8 cellular contexts compared by ENCODE assay signal in the genomic region with DNA sequence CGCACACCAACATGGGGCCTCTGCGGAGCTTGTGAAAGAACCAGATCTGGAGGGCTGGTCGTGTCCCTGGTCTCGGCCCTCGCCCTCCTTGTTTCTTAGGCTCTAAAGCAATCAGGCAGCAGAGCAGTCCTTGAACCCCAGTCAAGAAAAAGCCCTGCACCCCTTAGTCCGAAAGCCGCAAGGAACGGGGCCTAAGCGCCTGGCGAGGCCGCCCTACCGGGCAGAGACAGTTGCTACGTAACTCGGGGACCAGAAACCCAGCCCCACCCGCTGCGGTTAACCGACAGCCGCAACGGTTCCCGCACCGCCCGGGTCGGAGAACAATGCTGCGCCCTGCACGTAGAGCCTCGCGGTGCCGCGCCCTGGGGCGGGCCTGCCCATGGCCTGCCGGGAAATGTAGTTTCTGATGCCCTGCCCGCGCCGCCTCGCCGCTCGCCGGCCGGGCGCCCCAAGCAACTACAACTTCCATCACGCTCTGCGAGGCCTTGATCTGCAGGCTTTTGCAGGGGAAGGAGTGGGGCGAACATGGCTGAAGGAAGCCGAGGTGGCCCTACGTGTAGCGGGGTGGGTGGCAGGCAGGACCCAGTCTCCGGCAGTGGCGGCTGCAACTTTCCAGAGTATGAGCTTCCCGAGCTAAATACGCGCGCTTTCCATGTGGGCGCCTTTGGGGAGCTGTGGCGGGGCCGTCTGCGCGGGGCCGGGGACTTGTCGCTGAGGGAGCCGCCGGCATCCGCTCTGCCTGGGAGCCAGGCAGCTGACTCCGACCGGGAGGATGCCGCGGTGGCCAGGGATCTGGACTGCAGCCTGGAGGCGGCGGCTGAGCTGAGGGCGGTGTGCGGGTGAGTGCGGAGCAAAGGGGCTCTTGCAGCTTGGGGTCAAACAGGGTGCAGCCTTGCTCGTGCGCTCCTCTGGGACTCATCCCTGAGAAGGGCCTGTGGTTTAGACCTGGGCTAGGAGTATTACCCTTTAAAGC. TPM values are rescaled to one million over a fixed set of nuclear protein-coding genes. Genes with fewer than 3 reads are reported as not detected.
DNase-seq lines count a peak whose midpoint lies in the region; ATAC-seq, FAIRE-seq and TF ChIP-seq lines count a peak whose summit lies in the region.

A gene (plus strand): TSS at position 522 of the 973 bp plus-strand sequence. CDS start 4 bp downstream, at position 526.

- H3K4me3 ChIP-seq in adipocyte (ENCODE audit: low read length), result peak within 1 kb of the TSS; percentile 87
- peak within 1 kb of the TSS; percentile 68 to 96 (median 94) for H3K4me3 ChIP-seq in pancreas
- peak within 1 kb of the TSS; percentile 53 to 82 (median 76) for H3K4me3 ChIP-seq in thyroid gland (replicated peaks in 1 of 3)

- peak; percentile 97 for ATAC-seq in HG02840 (IDR thresholded peaks at IDR 0.05; ENCODE audit: low FRiP score, unreplicated experiment)
- peak; percentile 100 for ATAC-seq in Right ventricle myocardium superior (ENCODE audit: poor library complexity)
- ATAC-seq in pancreas, result peak; percentile 98 to 100 (median 98)

- peaks cover 22% of the 10 kb centered on the region for H3K36me3 ChIP-seq in adipocyte (ENCODE audit: control insufficient read depth, insufficient read depth, low read length, severe bottlenecking)
- H3K36me3 ChIP-seq in pancreas, result no peaks in the 10 kb centered on the region
- H3K36me3 ChIP-seq in thyroid gland, result peaks cover 0 to 6% of the 10 kb centered on the region in 2 donors

- 0 to 1% methylated on average over 73 of the region's 73 CpGs for WGBS in pancreas, 2 donors
- 1 to 2% methylated on average over 6 to 20 of the region's 73 CpGs for WGBS in thyroid gland, 2 donors

- H3K27me3 ChIP-seq in adipocyte (replicated peaks; ENCODE audit: control insufficient read depth, insufficient read depth, low read length) (no peaks in the 10 kb centered on the region), pancreas (no peaks in the 10 kb centered on the region), thyroid gland (no peaks in the 10 kb centered on the region)

- peak within 1 kb of the TSS; percentile 95 for H3K9ac ChIP-seq in adipocyte (ENCODE audit: low read length)

- H3K27ac ChIP-seq in pancreas (peak within 1 kb of the TSS; percentile 86 to 97 (median 90)), thyroid gland (peak within 1 kb of the TSS; percentile 54 to 87 (median 80))

- peak; percentile 96 for FAIRE-seq in GM12892 (lab: Jason Lieb, UNC)
- peak; percentile 60 for FAIRE-seq in pancreas (lab: Jason Lieb, UNC)

- DNase-seq in GM12892 (ENCODE audit: insufficient read length) (peak; percentile 86), NCI-H1436 (lab: John Stamatoyannopoulos, UW) (peak; percentile 91), T follicular helper cell (ENCODE audit: low read depth) (peak; percentile 88), adipocyte (ENCODE audit: low read depth) (peak; percentile 98), Right ventricle myocardium superior (peak; percentile 97), pancreas (peak; percentile 91 to 96 (median 93)), thyroid gland (peak; percentile 88 to 92)

- H3K4me1 ChIP-seq in adipocyte (ENCODE audit: control insufficient read depth, insufficient read depth, low read length), result peaks cover 16% of the 10 kb centered on the region
- H3K4me1 ChIP-seq in pancreas, result peaks cover 0 to 22% (median 16%) of the 10 kb centered on the region in 3 donors
- H3K4me1 ChIP-seq in thyroid gland, result peaks cover 3 to 20% of the 10 kb centered on the region in 2 donors

- TF ChIP-seq CTCF in pancreas (IDR thresholded peaks at IDR 0.05) (no peak), thyroid gland (IDR thresholded peaks at IDR 0.05) (peak in 1 of 6 experiments; percentile 41)

- intact Hi-C loops in Right ventricle myocardium superior (cut with DNase I), result loop anchor here (10.0 kb wide), 1 partner anchor 208 kb away; no protein-coding TSS in a partner anchor
- intact Hi-C loops in pancreas (cut with DNase I), result loop anchor here in 1 of 3 donors (10.0 kb wide), 1 partner anchor 138 kb away; no protein-coding TSS in a partner anchor
- intact Hi-C loops in thyroid gland (cut with DNase I), result no loop called here

- TF ChIP-seq POLR2A in GM12892 (IDR thresholded peaks at IDR 0.05; ENCODE audit: low read depth, low read length), result peak; percentile 87
- TF ChIP-seq POLR2A in thyroid gland (IDR thresholded peaks at IDR 0.05), result peak in 1 of 2 donors; percentile 86

- no peaks in the 10 kb centered on the region for H3K9me3 ChIP-seq in adipocyte (ENCODE audit: control insufficient read depth, low read length)
- no peaks in the 10 kb centered on the region for H3K9me3 ChIP-seq in pancreas
- H3K9me3 ChIP-seq in thyroid gland, result no peaks in the 10 kb centered on the region

RNA-seq across cellular contexts. Expression of the gene that starts here (rescaled TPM):
- polyA plus RNA-seq in GM12892 (2012; ENCODE audit: missing spikeins), result 27.3 TPM
- 32.1 TPM for total RNA-seq in Right ventricle myocardium superior
- total RNA-seq in pancreas, result 10 to 100 TPM in 2 of 6 donors, 1 to 10 TPM in 4; 7.0 to 16.0 (median 8.7) TPM
- polyA plus RNA-seq in pancreas, result 10 to 100 TPM in 1 of 2 donors, 1 to 10 TPM in 1; 8.6 to 10.2 TPM
- 10 to 100 TPM; 32.4 to 51.3 (median 34.2) TPM for total RNA-seq in thyroid gland

Comparison
In these comparisons a context has a peak if more than half of its experiments do, and no peak if none do; other contexts are left out.
1. Peak in every context shown above with its lines: DNase-seq, ATAC-seq, H3K4me3 ChIP-seq and H3K27ac ChIP-seq.